Comparison of ENCODE assay signal across 16 cellular contexts in the genomic region with DNA sequence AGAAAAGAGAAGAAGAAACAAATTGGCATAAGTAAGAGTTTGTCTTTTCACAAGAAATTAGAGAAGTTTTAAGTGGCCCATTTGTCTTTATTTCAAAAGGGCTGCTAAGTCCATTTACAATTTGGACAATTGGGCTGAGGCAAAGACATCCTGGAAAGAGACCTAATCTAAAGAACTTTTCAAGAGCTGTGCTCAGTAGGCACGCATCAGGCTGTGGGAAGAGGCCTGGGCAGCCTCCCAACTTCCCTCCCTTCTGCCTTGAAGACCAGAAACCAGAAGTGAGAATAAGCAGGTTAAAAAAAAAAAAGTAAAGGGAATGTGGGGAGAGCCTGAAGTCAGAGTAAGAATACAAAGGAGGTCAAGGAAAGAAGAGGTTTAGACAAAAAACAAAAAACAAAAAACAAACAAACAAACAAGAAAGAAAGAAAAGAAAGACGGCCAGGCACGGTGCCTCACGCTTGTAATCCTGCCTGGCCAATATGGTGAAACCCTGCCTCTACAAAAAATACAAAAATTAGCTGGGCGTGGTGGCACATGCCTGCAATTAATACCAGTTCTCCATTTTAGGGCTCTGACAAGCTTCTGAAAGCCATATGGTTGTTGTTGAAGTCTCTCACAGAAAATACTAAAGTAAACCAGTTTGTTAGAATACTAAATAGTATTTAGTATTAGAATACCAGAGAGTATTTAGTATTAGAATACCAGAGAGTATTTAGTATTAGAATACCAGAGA. TPM values are rescaled to one million over a fixed set of nuclear protein-coding genes. Genes with fewer than 3 reads are reported as not detected.
DNase-seq lines count a peak whose midpoint lies in the region; ATAC-seq and TF ChIP-seq lines count a peak whose summit lies in the region.
"Had no signal": no experiment of that assay in that cellular context is flagged by ENCODE, and none has a peak within 500 bp of the region (broad histone marks: within the 10 kb centered on the region; RNA-seq: fewer than 3 reads in every experiment).

No MANE protein-coding gene starts in this region.

- no peak for ATAC-seq in GM19328 (IDR thresholded peaks at IDR 0.05; ENCODE audit: unreplicated experiment)
- ATAC-seq: activated CD8-positive, alpha-beta T cell treated with anti-CD3 and anti-CD28 coated beads for 36 hours; SK-N-SH treated with all-trans-retinoic acid at 6 μM for 48 hours had no signal

- H3K9me3 ChIP-seq in OCI-LY7 (ENCODE audit: low read length), result no peaks in the 10 kb centered on the region

- intact Hi-C loops in OCI-LY7 (cut with micrococcal nuclease; ENCODE audit: unreplicated experiment), result no loop called here

- no peaks in the 10 kb centered on the region for H3K9me2 ChIP-seq in OCI-LY7 (ENCODE audit: insufficient read depth, low read length)

- H3K4me3 Mint-ChIP-seq in neural crest cell, result no peak overlapping the region
- H3K4me3 Mint-ChIP-seq: activated CD8-positive, alpha-beta T cell treated with anti-CD3 and anti-CD28 coated beads for 36 hours; nephron had no signal

- H2AFZ ChIP-seq in OCI-LY7 (ENCODE audit: low read length), result peak overlapping the region; percentile 20; the same call in 1 of the 2 replicates

- no TSS peak for BruUV-seq in OCI-LY7 (replicated peaks; lab: Mats Ljungman, UMichigan)

- H3K9me3 Mint-ChIP-seq in neural crest cell, result no peaks in the 10 kb centered on the region
- H3K9me3 Mint-ChIP-seq: activated CD8-positive, alpha-beta T cell treated with anti-CD3 and anti-CD28 coated beads for 36 hours; activated T-helper 2 cell treated with anti-CD3 and anti-CD28 coated beads, Interferon-gamma antibody, Interleukin-2, Interleukin-4, amounts not matched to agents 10 μg/mL and 5 μg/mL and 100 μg/mL, durations not matched to agents 14 hours and 24 hours and 36 hours; nephron had no signal

- no peak for TF ChIP-seq CTCF in OCI-LY7 (conservative IDR thresholded peaks at IDR 0.05; ENCODE audit: low read length)
- no peak for TF ChIP-seq CTCF in neural crest cell (conservative IDR thresholded peaks at IDR 0.05)

- H4K20me1 ChIP-seq in OCI-LY7 (ENCODE audit: insufficient read depth, low read length), result no peaks in the 10 kb centered on the region

- POLR2A ChIA-PET in OCI-LY7 (lab: Charles Lee), result no interaction called here

- H3K4me2 ChIP-seq in OCI-LY7 (ENCODE audit: low read length), result no peak overlapping the region

- no peak overlapping the region for H3K4me3 ChIP-seq in OCI-LY7 (ENCODE audit: low read depth, low read length, poor library complexity, severe bottlenecking)

- DNase-seq in DMS 273 (lab: John Stamatoyannopoulos, UW; ENCODE audit: unreplicated experiment), result peak; percentile 22
- DNase-seq in OCI-LY7 (ENCODE audit: low spot score), result no peak
- peak; percentile 9 for DNase-seq in fibroblast of gingiva (ENCODE audit: low read depth)
- no peak for DNase-seq in neural crest cell (ENCODE audit: low read depth, low spot score)
- DNase-seq in activated CD4-positive, alpha-beta T cell treated with anti-CD3 and anti-CD28 coated beads, Interleukin-2, amount 50 U/mL, for 1 hour, result no peak
- DNase-seq in NCI-H345 (lab: John Stamatoyannopoulos, UW), result no peak
- DNase-seq in NCI-H1417 (lab: John Stamatoyannopoulos, UW), result no peak
- DNase-seq: activated CD8-positive, alpha-beta T cell treated with anti-CD3 and anti-CD28 coated beads for 36 hours; effector CD4-positive, alpha-beta T cell; NCI-H1105; NCI-H446; stimulated activated CD8-positive, alpha-beta memory T cell treated with anti-CD3 and anti-CD28 coated beads, Interleukin-4, amount 100 ng/mL, for 48 hours had no signal

- H3K27me3 Mint-ChIP-seq in neural crest cell (ENCODE audit: low read depth), result no peaks in the 10 kb centered on the region
- H3K27me3 Mint-ChIP-seq: activated CD8-positive, alpha-beta T cell treated with anti-CD3 and anti-CD28 coated beads for 36 hours had no signal

- no peaks in the 10 kb centered on the region for H3K36me3 ChIP-seq in OCI-LY7 (ENCODE audit: insufficient read depth, low read length)

- H3K36me3 Mint-ChIP-seq in neural crest cell (ENCODE audit: low read depth), result no peaks in the 10 kb centered on the region

- H3K27ac Mint-ChIP-seq in neural crest cell (ENCODE audit: unreplicated experiment), result peak overlapping the region; percentile 79
- H3K27ac Mint-ChIP-seq: activated CD8-positive, alpha-beta T cell treated with anti-CD3 and anti-CD28 coated beads for 36 hours; activated T-helper 2 cell treated with anti-CD3 and anti-CD28 coated beads, Interferon-gamma antibody, Interleukin-2, Interleukin-4, amounts not matched to agents 10 μg/mL and 5 μg/mL and 100 μg/mL, durations not matched to agents 14 hours and 24 hours and 36 hours; nephron had no signal

- peaks cover 18% of the 10 kb centered on the region for H3K4me1 Mint-ChIP-seq in neural crest cell
- H3K4me1 Mint-ChIP-seq: nephron had no signal

- CTCF ChIA-PET in OCI-LY7 (lab: Charles Lee; ENCODE audit: unreplicated experiment), result no interaction called here

- no peaks in the 10 kb centered on the region for H3K79me2 ChIP-seq in OCI-LY7 (ENCODE audit: insufficient read depth, low read depth, low read length)

- peaks cover 19% of the 10 kb centered on the region for H3K4me1 ChIP-seq in OCI-LY7 (ENCODE audit: insufficient read depth, low read length, poor library complexity, severe bottlenecking)

- H3K27ac ChIP-seq in OCI-LY7 (ENCODE audit: low read depth, low read length, poor library complexity, severe bottlenecking), result no peak overlapping the region

RNA-seq across cellular contexts. Expression of a gene that starts 47.9 kb away (rescaled TPM):
- total RNA-seq in OCI-LY7 (2014; rRNA removed; shearing (Covaris generic)), result 59.3 and 65.1 TPM in 2 replicates
- total RNA-seq in OCI-LY7 (2022) (49.5 and 58.0 TPM in 2 replicates), neural crest cell (66.4 and 71.0 TPM in 2 replicates)

Comparison
In these comparisons a context has a peak if more than half of its experiments do, and no peak if none do; other contexts are left out.
1. DNase-seq: peak in DMS 273 (single experiment) and fibroblast of gingiva (single experiment); none in OCI-LY7 (single experiment), neural crest cell (single experiment), activated CD4-positive, alpha-beta T cell treated with anti-CD3 and anti-CD28 coated beads, Interleukin-2, amount 50 U/mL, for 1 hour (single experiment), NCI-H345 (single experiment) and NCI-H1417 (0 of 3).